20 cellular contexts compared by ENCODE assay signal in genomic region chr9:110220809-110221208, GRCh38. TPM values are rescaled to one million over a fixed set of nuclear protein-coding genes. Genes with fewer than 3 reads are reported as not detected.
DNase-seq lines count a peak whose midpoint lies in the region; ATAC-seq, FAIRE-seq and TF ChIP-seq lines count a peak whose summit lies in the region.
"Had no signal": no experiment of that assay in that cellular context is flagged by ENCODE, and none has a peak within 500 bp of the region (broad histone marks: within the 10 kb centered on the region; RNA-seq: fewer than 3 reads in every experiment).

No MANE protein-coding gene starts in this region.

- H3K36me3 ChIP-seq in mammary epithelial cell (ENCODE audit: insufficient read depth, low read length) (no peaks in the 10 kb centered on the region), HepG2 (replicated peaks in 1 of 2; ENCODE audit: control insufficient read depth in 1 of 2, insufficient read depth in 2 of 2, low read length in 2 of 2) (no peaks in the 10 kb centered on the region)
- H3K36me3 ChIP-seq: BLaER1, HAP-1 had no signal

- no peak overlapping the region for H3K4me2 ChIP-seq in mammary epithelial cell (ENCODE audit: insufficient read depth, low read depth, low read length)
- peak overlapping the region; percentile 66 for H3K4me2 ChIP-seq in HepG2 (ENCODE audit: low read depth, low read length)
- H3K4me2 ChIP-seq: BLaER1 had no signal

- no peaks in the 10 kb centered on the region for H3K36me3 Mint-ChIP-seq in MCF 10A (ENCODE audit: insufficient read depth, unreplicated experiment)
- no peaks in the 10 kb centered on the region for H3K36me3 Mint-ChIP-seq in stimulated activated naive B cell treated with anti-CD40 and anti-IgM and Interleukin-4, amounts not matched to agents 10 μg/mL and 1 μg/mL and 100 μg/mL, for 72 hours
- H3K36me3 Mint-ChIP-seq: CD8-positive, alpha-beta memory T cell had no signal

- no TSS peak for BruUV-seq in MCF 10A (replicated peaks; lab: Mats Ljungman, UMichigan)
- no TSS peak for BruUV-seq in mammary epithelial cell (replicated peaks; lab: Mats Ljungman, UMichigan)
- BruUV-seq in HepG2 (replicated peaks; lab: Mats Ljungman, UMichigan) = no TSS peak

- TF ChIP-seq RAD21 in HepG2 (CRISPR knock-in tag; IDR thresholded peaks at IDR 0.05) = peak; percentile 13; the same call in 1 of the 2 replicates

- CTCF ChIA-PET in MCF 10A (lab: Yijun Ruan, JAX) (interaction anchor here (0.6 to 11.9 kb wide), 2 partner anchors 37 to 363 kb away, joined by 3 to 276 read pairs; no protein-coding TSS in a partner anchor), mammary epithelial cell (lab: Charles Lee; ENCODE audit: low non-redundant PET) (no interaction called here), HepG2 (lab: Yijun Ruan, JAX; ENCODE audit: low intra/inter-chr PET ratio, low total read pairs) (no interaction called here)

- H3K4me3 ChIP-seq in mammary epithelial cell (replicated peaks in 1 of 3; ENCODE audit: insufficient read depth in 1 of 3, low read depth in 2 of 3, low read length in 3 of 3) (no peak overlapping the region), HepG2 (replicated peaks in 1 of 3; ENCODE audit: insufficient read depth in 1 of 3, low read depth in 2 of 3, low read length in 3 of 3) (peak overlapping the region in 2 of 3 experiments; percentile 27 to 38; a peak in 4 of 6 replicates)
- H3K4me3 ChIP-seq: BLaER1, HAP-1 had no signal

- H3K4me1 ChIP-seq in mammary epithelial cell (ENCODE audit: insufficient read depth, low read length) (no peaks in the 10 kb centered on the region), HepG2 (ENCODE audit: insufficient read depth, low read length) (peaks cover 62% of the 10 kb centered on the region)
- H3K4me1 ChIP-seq: BLaER1, HAP-1 had no signal

- 93% methylated on average over 3 of the region's 3 CpGs for WGBS in mammary epithelial cell (ENCODE audit: low coverage, missing lambda C conversion rate)
- 0% methylated on average over 3 of the region's 3 CpGs for whole genome bisulfite sequencing in HepG2 (ENCODE audit: low lambda C conversion rate)

- H3K4me1 Mint-ChIP-seq in MCF 10A (ENCODE audit: insufficient read depth, unreplicated experiment) = no peaks in the 10 kb centered on the region
- peaks cover 0 to 6% of the 10 kb centered on the region in 2 donors for H3K4me1 Mint-ChIP-seq in stimulated activated naive B cell treated with anti-CD40 and anti-IgM and Interleukin-4, amounts not matched to agents 10 μg/mL and 1 μg/mL and 100 μg/mL, for 72 hours

- POLR2A ChIA-PET in MCF 10A (lab: Yijun Ruan, JAX) (no interaction called here), HepG2 (lab: Yijun Ruan, JAX) (interaction anchor here (0.6 to 3.5 kb wide), 8 partner anchors 14 to 61 kb away, joined by 3 to 30 read pairs (median 4); partner anchors contain the start of gene TXN)

- DNase-seq in MCF 10A (ENCODE audit: unreplicated experiment) = no peak
- no peak for DNase-seq in mammary epithelial cell
- DNase-seq in HepG2 (ENCODE audit: low spot score) = peak; percentile 93
- DNase-seq in stimulated activated naive B cell treated with anti-CD40 and anti-IgM and Interleukin-4, amounts not matched to agents 10 μg/mL and 1 μg/mL and 100 μg/mL, for 72 hours = no peak
- DNase-seq in iPS-NIHi7 (ENCODE audit: extremely low spot score) = no peak
- no peak for DNase-seq in NCI-H1436 treated with DMSO at 0.1 percent for 48 hours (lab: John Stamatoyannopoulos, UW)
- DNase-seq: 8988T; AML-193; CD8-positive, alpha-beta memory T cell; DMS79 treated with DMSO at 0.1 percent for 48 hours; EL; IMR-90; KBM-7 had no signal

- H2AFZ ChIP-seq in mammary epithelial cell (ENCODE audit: low read depth, low read length) = no peak overlapping the region
- H2AFZ ChIP-seq in HepG2 (ENCODE audit: low read length) = no peak overlapping the region

- no peaks in the 10 kb centered on the region for H3K79me2 ChIP-seq in mammary epithelial cell (ENCODE audit: insufficient read depth, low read length)
- H3K79me2 ChIP-seq in HepG2 (ENCODE audit: insufficient read depth, low read length) = no peaks in the 10 kb centered on the region

- TF ChIP-seq EP300 in HepG2 (IDR thresholded peaks at IDR 0.05; ENCODE audit: low read depth in 2 of 2, low read length in 2 of 2) = peak in 1 of 2 experiments; percentile 82; a peak in 2 of 4 replicates
- TF ChIP-seq EP300 in HepG2 (CRISPR knock-in tag; IDR thresholded peaks at IDR 0.05; ENCODE audit: borderline replicate concordance) = peak; percentile 59; the same call in 1 of the 2 replicates

- H4K20me1 ChIP-seq in mammary epithelial cell (ENCODE audit: insufficient read depth, low read length) = no peaks in the 10 kb centered on the region
- no peaks in the 10 kb centered on the region for H4K20me1 ChIP-seq in HepG2 (ENCODE audit: insufficient read depth, low read length)
- H4K20me1 ChIP-seq: BLaER1 had no signal

- intact Hi-C loops in MCF 10A (cut with micrococcal nuclease) = no loop called here
- intact Hi-C loops in mammary epithelial cell (cut with micrococcal nuclease) = no loop called here
- intact Hi-C loops in HepG2 (cut with micrococcal nuclease; ENCODE audit: unreplicated experiment) = loop anchor here (1.0 to 2.0 kb wide), 2 partner anchors 36 to 126 kb away; partner anchors contain the start of gene TXN

- H3K9me3 ChIP-seq in mammary epithelial cell (replicated peaks; ENCODE audit: insufficient read depth, low read length) (no peaks in the 10 kb centered on the region), HepG2 (ENCODE audit: low read length) (no peaks in the 10 kb centered on the region)
- H3K9me3 ChIP-seq: BLaER1, HAP-1 had no signal

- H3K9ac ChIP-seq in mammary epithelial cell (ENCODE audit: insufficient read depth, low read length) (no peak overlapping the region), HepG2 (ENCODE audit: insufficient read depth, low read depth, low read length) (peak overlapping the region; percentile 55)
- H3K9ac ChIP-seq: BLaER1 had no signal

- no peaks in the 10 kb centered on the region for H3K27me3 Mint-ChIP-seq in MCF 10A (ENCODE audit: insufficient read depth, unreplicated experiment)
- H3K27me3 Mint-ChIP-seq in stimulated activated naive B cell treated with anti-CD40 and anti-IgM and Interleukin-4, amounts not matched to agents 10 μg/mL and 1 μg/mL and 100 μg/mL, for 72 hours = no peaks in the 10 kb centered on the region

- H3K4me3 Mint-ChIP-seq in MCF 10A (ENCODE audit: unreplicated experiment) = no peak overlapping the region
- H3K4me3 Mint-ChIP-seq in stimulated activated naive B cell treated with anti-CD40 and anti-IgM and Interleukin-4, amounts not matched to agents 10 μg/mL and 1 μg/mL and 100 μg/mL, for 72 hours = no peak overlapping the region
- H3K4me3 Mint-ChIP-seq: CD8-positive, alpha-beta memory T cell had no signal

- H3K27me3 ChIP-seq in mammary epithelial cell (ENCODE audit: insufficient read depth, low read length) (no peaks in the 10 kb centered on the region), HepG2 (ENCODE audit: control insufficient read depth in 1 of 2, insufficient read depth in 2 of 2, low read length in 2 of 2) (no peaks in the 10 kb centered on the region)
- H3K27me3 ChIP-seq: BLaER1 had no signal

- H3K27ac Mint-ChIP-seq in MCF 10A (ENCODE audit: low read depth, unreplicated experiment) = peak overlapping the region; percentile 4
- peak overlapping the region; percentile 47 for H3K27ac Mint-ChIP-seq in stimulated activated naive B cell treated with anti-CD40 and anti-IgM and Interleukin-4, amounts not matched to agents 10 μg/mL and 1 μg/mL and 100 μg/mL, for 72 hours
- H3K27ac Mint-ChIP-seq: CD8-positive, alpha-beta memory T cell had no signal

- in situ Hi-C loops in mammary epithelial cell (cut with MboI; ENCODE audit: low sequenced_read_pairs in 2 of 2) = no loop called here
- in situ Hi-C loops in HepG2 (cut with HindIII; ENCODE audit: extremely low pct_ligation_motif_present, low pct_unique_long_range_greater_than_20kb) = no loop called here

- dilution Hi-C loops in mammary epithelial cell (cut with HindIII; ENCODE audit: low sequenced_read_pairs) = no loop called here

- peak; percentile 94 for FAIRE-seq in HepG2 (lab: Jason Lieb, UNC)
- FAIRE-seq: G401.6, GM12891, H1 had no signal

- TF ChIP-seq POLR2A in HepG2 (IDR thresholded peaks at IDR 0.05; ENCODE audit: insufficient read depth in 1 of 2, low read depth in 2 of 2, low read length in 2 of 2) = no peak

- H3K27ac ChIP-seq in mammary epithelial cell (ENCODE audit: insufficient read depth, low read depth, low read length) = no peak overlapping the region
- peak overlapping the region; percentile 78 for H3K27ac ChIP-seq in HepG2 (ENCODE audit: extremely low read length, insufficient read depth, low read length)
- H3K27ac ChIP-seq: BLaER1, HL-60 had no signal

- TF ChIP-seq CTCF in MCF 10A (IDR thresholded peaks at IDR 0.05; ENCODE audit: unreplicated experiment) (no peak), mammary epithelial cell (conservative IDR thresholded peaks at IDR 0.05 in 1 of 2, IDR thresholded peaks at IDR 0.05 in 1 of 2; ENCODE audit: extremely low read depth in 1 of 2, insufficient read depth in 1 of 2, low read depth in 1 of 2, low read length in 2 of 2) (no peak), HepG2 (CRISPR knock-in tag; IDR thresholded peaks at IDR 0.05) (no peak)

- no peaks in the 10 kb centered on the region for H3K9me3 Mint-ChIP-seq in MCF 10A (ENCODE audit: unreplicated experiment)
- peaks cover 0 to 2% of the 10 kb centered on the region in 2 donors for H3K9me3 Mint-ChIP-seq in stimulated activated naive B cell treated with anti-CD40 and anti-IgM and Interleukin-4, amounts not matched to agents 10 μg/mL and 1 μg/mL and 100 μg/mL, for 72 hours
- H3K9me3 Mint-ChIP-seq: CD8-positive, alpha-beta memory T cell had no signal

- ATAC-seq in HepG2 (peak; percentile 99), GM19328 (IDR thresholded peaks at IDR 0.05; ENCODE audit: unreplicated experiment) (no peak)
- no peak for ATAC-seq in stimulated activated naive B cell treated with anti-CD40 and anti-IgM and Interleukin-4, amounts not matched to agents 10 μg/mL and 1 μg/mL and 100 μg/mL, for 72 hours (replicated peaks)

RNA-seq across cellular contexts. Expression of gene C9orf152, which starts 12.8 kb away (rescaled TPM):
- total RNA-seq in MCF 10A (2022) (not detected in 2 replicates), mammary epithelial cell (not detected), HepG2 (2016; rRNA removed; fragmentation: Illumina TruSeq; extraction: Trizol) (0.24 and 0.67 TPM in 2 replicates)
- polyA plus RNA-seq in mammary epithelial cell (not detected), HepG2 (2011; rRNA removed) (0.18 and 0.48 TPM in 2 replicates)
- polyA minus RNA-seq in mammary epithelial cell = not detected
- 0.09 and 0.20 TPM in 2 replicates for total RNA-seq in HepG2 (2016; cell fraction: cytosol; rRNA removed; fragmentation: Illumina TruSeq; extraction: Trizol; ENCODE audit: low read depth)
- total RNA-seq in HepG2 (2016; cell fraction: insoluble cytoplasmic fraction; rRNA removed; fragmentation: Illumina TruSeq; extraction: Trizol) = 0.24 and 0.42 TPM in 2 replicates
- total RNA-seq in HepG2 (2016; cell fraction: membrane; rRNA removed; fragmentation: Illumina TruSeq; extraction: Trizol) = 0.48 and 0.56 TPM in 2 replicates
- total RNA-seq in HepG2 (2016; cell fraction: nucleus; rRNA removed; fragmentation: Illumina TruSeq; extraction: Trizol) = 0.13 TPM in 1 of 2 replicates, not detected in the other
- 0.15 and 0.16 TPM in 2 replicates for polyA plus RNA-seq in HepG2 (2011; cell fraction: cytosol; rRNA removed)
- polyA plus RNA-seq in HepG2 (2011; cell fraction: nucleus; rRNA removed) = 0.09 and 0.18 TPM in 2 replicates
- 0.24 and 0.53 TPM in 2 replicates for polyA plus RNA-seq in HepG2 (2012)
- 0.19 and 0.31 TPM in 2 replicates for polyA plus RNA-seq in HepG2 (2016; cell fraction: cytosol; fragmentation: Illumina TruSeq; extraction: Trizol; ENCODE audit: low read depth)
- polyA plus RNA-seq in HepG2 (2016; cell fraction: insoluble cytoplasmic fraction; fragmentation: Illumina TruSeq; extraction: Trizol; ENCODE audit: low read depth) = 1.7 and 2.2 TPM in 2 replicates
- 0.93 and 1.0 TPM in 2 replicates for polyA plus RNA-seq in HepG2 (2016; cell fraction: membrane; fragmentation: Illumina TruSeq; extraction: Trizol; ENCODE audit: low read depth)
- polyA plus RNA-seq in HepG2 (2016; cell fraction: nucleus; fragmentation: Illumina TruSeq; extraction: Trizol; ENCODE audit: insufficient read depth, low read depth) = 0.94 and 1.7 TPM in 2 replicates
- polyA minus RNA-seq in HepG2 (2011; rRNA and poly(A)+ RNA removed; ENCODE audit: low replicate concordance) = 0.60 TPM in 1 of 2 replicates, not detected in the other
- polyA minus RNA-seq in HepG2 (2011; cell fraction: cytosol; rRNA and poly(A)+ RNA removed) = 0.40 and 0.79 TPM in 2 replicates
- polyA minus RNA-seq in HepG2 (2011; cell fraction: nucleus; rRNA and poly(A)+ RNA removed) = 0.13 TPM in 1 of 2 replicates, not detected in the other
- total RNA-seq: CD8-positive, alpha-beta memory T cell; H1; IMR-90 had no signal
- polyA plus RNA-seq: CD8-positive, alpha-beta memory T cell; H1; IMR-90 had no signal

RNA-seq across cellular contexts. Expression of gene TXN, which starts 35.5 kb away (rescaled TPM):
- total RNA-seq in MCF 10A (2022) (349 TPM in 2 replicates), mammary epithelial cell (100 to 1,000 TPM; 337 to 532 TPM), HepG2 (2016; rRNA removed; fragmentation: Illumina TruSeq; extraction: Trizol) (470 and 599 TPM in 2 replicates)
- polyA plus RNA-seq in mammary epithelial cell (760 TPM), HepG2 (2011; rRNA removed) (275 and 364 TPM in 2 replicates)
- polyA minus RNA-seq in mammary epithelial cell = 135 TPM
- 226 and 278 TPM in 2 replicates for total RNA-seq in HepG2 (2016; cell fraction: cytosol; rRNA removed; fragmentation: Illumina TruSeq; extraction: Trizol; ENCODE audit: low read depth)
- total RNA-seq in HepG2 (2016; cell fraction: insoluble cytoplasmic fraction; rRNA removed; fragmentation: Illumina TruSeq; extraction: Trizol) = 454 and 625 TPM in 2 replicates
- 196 and 214 TPM in 2 replicates for total RNA-seq in HepG2 (2016; cell fraction: membrane; rRNA removed; fragmentation: Illumina TruSeq; extraction: Trizol)
- 164 and 180 TPM in 2 replicates for total RNA-seq in HepG2 (2016; cell fraction: nucleus; rRNA removed; fragmentation: Illumina TruSeq; extraction: Trizol)
- polyA plus RNA-seq in HepG2 (2011; cell fraction: cytosol; rRNA removed) = 251 and 342 TPM in 2 replicates
- polyA plus RNA-seq in HepG2 (2011; cell fraction: nucleus; rRNA removed) = 57.6 and 73.3 TPM in 2 replicates
- 339 and 368 TPM in 2 replicates for polyA plus RNA-seq in HepG2 (2012)
- 309 and 380 TPM in 2 replicates for polyA plus RNA-seq in HepG2 (2016; cell fraction: cytosol; fragmentation: Illumina TruSeq; extraction: Trizol; ENCODE audit: low read depth)
- 631 and 700 TPM in 2 replicates for polyA plus RNA-seq in HepG2 (2016; cell fraction: insoluble cytoplasmic fraction; fragmentation: Illumina TruSeq; extraction: Trizol; ENCODE audit: low read depth)
- polyA plus RNA-seq in HepG2 (2016; cell fraction: membrane; fragmentation: Illumina TruSeq; extraction: Trizol; ENCODE audit: low read depth) = 208 and 237 TPM in 2 replicates
- 310 and 322 TPM in 2 replicates for polyA plus RNA-seq in HepG2 (2016; cell fraction: nucleus; fragmentation: Illumina TruSeq; extraction: Trizol; ENCODE audit: insufficient read depth, low read depth)
- polyA minus RNA-seq in HepG2 (2011; rRNA and poly(A)+ RNA removed; ENCODE audit: low replicate concordance) = 56.5 and 182 TPM in 2 replicates
- 56.3 and 57.5 TPM in 2 replicates for polyA minus RNA-seq in HepG2 (2011; cell fraction: cytosol; rRNA and poly(A)+ RNA removed)
- 25.4 and 39.5 TPM in 2 replicates for polyA minus RNA-seq in HepG2 (2011; cell fraction: nucleus; rRNA and poly(A)+ RNA removed)

Comparison
In these comparisons a context has a peak if more than half of its experiments do, and no peak if none do; other contexts are left out.
1. H3K4me3 ChIP-seq: peak in HepG2 (2 of 3); none in mammary epithelial cell (0 of 3).